ENCODE assay signal across 8 cellular contexts in genomic region chr1:220775238-220775853, GRCh38. TPM values are rescaled to one million over a fixed set of nuclear protein-coding genes. Genes with fewer than 3 reads are reported as not detected.
A peak's percentile ranks its signal among the peaks of the same experiment; 100 is the strongest.
DNase-seq lines count a peak whose midpoint lies in the region; ATAC-seq and TF ChIP-seq lines count a peak whose summit lies in the region.

No MANE protein-coding gene starts in this region.

- H3K27ac ChIP-seq in GM23248 = no peak overlapping the region

- in situ Hi-C loops in GM23248 (cut with MboI) = loop anchor here (10.0 kb wide), 1 partner anchor 491 kb away; no protein-coding TSS in a partner anchor

- H3K4me3 Mint-ChIP-seq in chondrocyte (ENCODE audit: unreplicated experiment) = no peak overlapping the region

- no peaks in the 10 kb centered on the region for H3F3A ChIP-seq in GM23248 (ENCODE audit: insufficient read depth)

- DNase-seq in Ammon's horn (ENCODE audit: low spot score) = peak; percentile 39
- peak; percentile 39 for DNase-seq in GM23248
- peak; percentile 29 for DNase-seq in SKM-1 (lab: John Stamatoyannopoulos, UW; ENCODE audit: unreplicated experiment)
- no peak for DNase-seq in chondrocyte (ENCODE audit: low spot score)
- DNase-seq in midbrain (lab: John Stamatoyannopoulos, UW) = peak; percentile 25

- peak; percentile 92 for TF ChIP-seq CTCF in chondrocyte (IDR thresholded peaks at IDR 0.05)

- no peaks in the 10 kb centered on the region for H3K4me1 ChIP-seq in GM23248 (ENCODE audit: insufficient read depth)

- no peak overlapping the region for H2AFZ ChIP-seq in GM23248

- H3K27me3 ChIP-seq in GM23248 (replicated peaks; ENCODE audit: insufficient read depth) = no peaks in the 10 kb centered on the region

- ATAC-seq in HG02759 (IDR thresholded peaks at IDR 0.05; ENCODE audit: unreplicated experiment) = no peak
- no peak for ATAC-seq in GM21526 (IDR thresholded peaks at IDR 0.05; ENCODE audit: low FRiP score, unreplicated experiment)
- ATAC-seq in GM21423 (IDR thresholded peaks at IDR 0.05; ENCODE audit: unreplicated experiment) = no peak

- no peaks in the 10 kb centered on the region for H3K79me2 ChIP-seq in GM23248 (ENCODE audit: insufficient read depth)

- H4K20me1 ChIP-seq in GM23248 (ENCODE audit: insufficient read depth) = no peaks in the 10 kb centered on the region

- H3K9me3 ChIP-seq in GM23248 (ENCODE audit: low read depth) = no peaks in the 10 kb centered on the region

- H3K4me3 ChIP-seq in GM23248 = no peak overlapping the region

- no peaks in the 10 kb centered on the region for H3K27me3 Mint-ChIP-seq in chondrocyte (ENCODE audit: low read depth)

- 28 to 32% methylated on average over 8 of the region's 8 CpGs for WGBS in GM23248 (ENCODE audit: low coverage in 1 of 2, low lambda C conversion rate in 2 of 2, missing lambda C conversion rate in 2 of 2), 2 experiments

- H3K9me3 Mint-ChIP-seq in chondrocyte (ENCODE audit: low read depth) = no peaks in the 10 kb centered on the region

- H3K27ac Mint-ChIP-seq in chondrocyte (ENCODE audit: unreplicated experiment) = no peak overlapping the region

- no peak overlapping the region for H3K4me2 ChIP-seq in GM23248 (ENCODE audit: unreplicated experiment)

- H3K4me1 Mint-ChIP-seq in chondrocyte (ENCODE audit: low read depth) = peaks cover 3% of the 10 kb centered on the region

- H3K9ac ChIP-seq in GM23248 = no peak overlapping the region

- peaks cover 2% of the 10 kb centered on the region for H3K36me3 Mint-ChIP-seq in chondrocyte (ENCODE audit: low read depth)

- no peaks in the 10 kb centered on the region for H3K9me2 ChIP-seq in GM23248 (ENCODE audit: insufficient read depth)

- H3K36me3 ChIP-seq in GM23248 (ENCODE audit: low read depth) = no peaks in the 10 kb centered on the region

RNA-seq across cellular contexts. Expression of gene MTARC1, which starts 11.4 kb away (rescaled TPM):
- total RNA-seq in GM23248 (2014; rRNA removed; shearing (Covaris generic)) = 0.22 and 0.76 TPM in 2 replicates
- 0.66 and 2.6 TPM in 2 replicates for polyA plus RNA-seq in GM23248 (2016; fragmentation: Nextera tagmentation; extraction: Ambion mirVana)
- 2.5 to 5.4 TPM (median 2.8 TPM) in 3 replicates for total RNA-seq in chondrocyte

RNA-seq across cellular contexts. Expression of gene MTARC2, which starts 27.2 kb away (rescaled TPM):
- 0.13 and 1.9 TPM in 2 replicates for total RNA-seq in GM23248 (2014; rRNA removed; shearing (Covaris generic))
- polyA plus RNA-seq in GM23248 (2016; fragmentation: Nextera tagmentation; extraction: Ambion mirVana) = 4.0 and 4.8 TPM in 2 replicates
- total RNA-seq in chondrocyte = 18.6 to 21.3 TPM (median 19.5 TPM) in 3 replicates
